In the genomic region with DNA sequence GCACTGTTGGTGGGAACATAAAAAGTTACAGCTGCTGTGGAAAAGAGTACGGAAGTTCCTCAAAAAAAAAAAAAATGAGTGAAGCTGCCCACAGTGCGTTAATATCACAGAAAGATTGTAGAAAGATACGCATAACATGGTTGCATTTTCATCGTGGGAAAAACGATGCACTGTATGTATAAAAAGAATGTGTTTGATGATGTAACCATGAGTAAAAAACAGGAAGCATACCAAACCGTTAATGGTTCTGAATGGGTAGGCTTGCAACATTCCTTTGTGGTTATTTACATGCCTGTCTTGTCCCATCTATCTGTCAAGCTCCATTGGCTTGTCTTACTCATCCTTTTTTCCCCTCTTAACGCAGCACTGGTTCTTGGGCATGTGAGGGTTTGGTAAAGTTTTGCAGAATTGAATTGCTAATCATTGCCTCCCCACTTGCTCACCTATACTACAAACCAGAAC, we compare ENCODE assay signal across 12 cellular contexts. TPM values are rescaled to one million over a fixed set of nuclear protein-coding genes. Genes with fewer than 3 reads are reported as not detected.
DNase-seq lines count a peak whose midpoint lies in the region; ATAC-seq and TF ChIP-seq lines count a peak whose summit lies in the region.
"Had no signal": no experiment of that assay in that cellular context is flagged by ENCODE, and none has a peak within 500 bp of the region (broad histone marks: within the 10 kb centered on the region; RNA-seq: fewer than 3 reads in every experiment).

No MANE protein-coding gene starts in this region.

- H3K9me3 Mint-ChIP-seq in chondrocyte (ENCODE audit: low read depth) (no peaks in the 10 kb centered on the region), osteocyte (ENCODE audit: unreplicated experiment) (peaks cover 3% of the 10 kb centered on the region), immature natural killer cell (no peaks in the 10 kb centered on the region)
- H3K9me3 Mint-ChIP-seq: activated CD8-positive, alpha-beta T cell treated with anti-CD3 and anti-CD28 coated beads for 36 hours had no signal

- H3K27ac Mint-ChIP-seq in chondrocyte (ENCODE audit: unreplicated experiment) (peak overlapping the region; percentile 92), osteocyte (ENCODE audit: unreplicated experiment) (peak overlapping the region; percentile 88), immature natural killer cell (no peak overlapping the region)
- H3K27ac Mint-ChIP-seq: activated CD8-positive, alpha-beta T cell treated with anti-CD3 and anti-CD28 coated beads for 36 hours had no signal

- H3K4me1 Mint-ChIP-seq in chondrocyte (ENCODE audit: low read depth) (peaks cover 55% of the 10 kb centered on the region), osteocyte (ENCODE audit: unreplicated experiment) (peaks cover 39% of the 10 kb centered on the region), immature natural killer cell (peaks cover 0 to 1% of the 10 kb centered on the region in 2 donors)

- TF ChIP-seq CTCF in chondrocyte (IDR thresholded peaks at IDR 0.05): no peak
- TF ChIP-seq CTCF in osteocyte (IDR thresholded peaks at IDR 0.05): no peak

- H3K27me3 Mint-ChIP-seq in chondrocyte (ENCODE audit: low read depth): no peaks in the 10 kb centered on the region
- no peaks in the 10 kb centered on the region for H3K27me3 Mint-ChIP-seq in osteocyte (ENCODE audit: unreplicated experiment)
- H3K27me3 Mint-ChIP-seq in immature natural killer cell (ENCODE audit: low read depth in 3 of 3): peaks cover 2 to 7% (median 4%) of the 10 kb centered on the region in 3 donors

- DNase-seq in EH (ENCODE audit: low read depth) (peak; percentile 99), NOMO-1 (lab: John Stamatoyannopoulos, UW; ENCODE audit: unreplicated experiment in 2 of 2) (peak; percentile 54 to 90), chondrocyte (ENCODE audit: low spot score) (no peak), osteocyte (ENCODE audit: extremely low spot score, unreplicated experiment) (peak; percentile 6), immature natural killer cell (no peak)
- DNase-seq: activated CD8-positive, alpha-beta T cell treated with anti-CD3 and anti-CD28 coated beads for 36 hours; cerebellar nuclear complex; left cardiac atrium; substantia nigra had no signal

- H3K4me3 Mint-ChIP-seq in chondrocyte (ENCODE audit: unreplicated experiment) (no peak overlapping the region), osteocyte (ENCODE audit: unreplicated experiment) (no peak overlapping the region), immature natural killer cell (no peak overlapping the region)
- H3K4me3 Mint-ChIP-seq: activated CD8-positive, alpha-beta T cell treated with anti-CD3 and anti-CD28 coated beads for 36 hours had no signal

- H3K36me3 Mint-ChIP-seq in chondrocyte (ENCODE audit: low read depth) (no peaks in the 10 kb centered on the region), osteocyte (ENCODE audit: unreplicated experiment) (no peaks in the 10 kb centered on the region), immature natural killer cell (no peaks in the 10 kb centered on the region)

- ATAC-seq in GM21737 (IDR thresholded peaks at IDR 0.05; ENCODE audit: unreplicated experiment) (no peak), HG03469 (IDR thresholded peaks at IDR 0.05; ENCODE audit: unreplicated experiment) (no peak), HG02840 (IDR thresholded peaks at IDR 0.05; ENCODE audit: low FRiP score, unreplicated experiment) (no peak)
- ATAC-seq: activated CD8-positive, alpha-beta T cell treated with anti-CD3 and anti-CD28 coated beads for 36 hours; left cardiac atrium had no signal

RNA-seq across cellular contexts. Expression of a gene that starts 33.8 kb away (rescaled TPM):
- total RNA-seq in chondrocyte: 575 to 655 TPM (median 579 TPM) in 3 replicates
- 548 and 587 TPM in 2 replicates for total RNA-seq in osteocyte
- under 1 TPM in 2 of 3 donors, not detected in 1; 0.31 to 0.76 TPM for polyA plus RNA-seq in immature natural killer cell
- total RNA-seq: activated CD8-positive, alpha-beta T cell treated with anti-CD3 and anti-CD28 coated beads for 36 hours had no signal

Comparison
In these comparisons a context has a peak if more than half of its experiments do, and no peak if none do; other contexts are left out.
1. DNase-seq: peak in EH (single experiment), NOMO-1 (2 of 2) and osteocyte (single experiment); none in chondrocyte (single experiment) and immature natural killer cell (0 of 3).
2. H3K27ac Mint-ChIP-seq: peak in chondrocyte (single experiment) and osteocyte (single experiment); none in immature natural killer cell (0 of 6).